In genomic region chr6:41573268-41573667, GRCh38 we compare ENCODE assay signal across 19 cellular contexts.
"Had no signal": no experiment of that assay in that cellular context is flagged by ENCODE, and none has a peak within 500 bp of the region (broad histone marks: within the 10 kb centered on the region; RNA-seq: fewer than 3 reads in every experiment).

No MANE protein-coding gene starts in this region.

- H3K9me3 Mint-ChIP-seq: immature natural killer cell; memory B cell; naive B cell; stimulated activated memory B cell treated with anti-CD40 and anti-IgM and Interleukin-4, amounts not matched to agents 10 μg/mL and 1 μg/mL and 100 μg/mL, for 72 hours; stimulated activated naive CD8-positive, alpha-beta T cell treated with anti-CD3 and anti-CD28 coated beads, Interleukin-15, Interleukin-2, amounts not matched to agents 100 ng/mL and 50 ng/mL, for 24 hours had no signal

- DNase-seq: colonic mucosa; dermis blood vessel endothelial cell; esophagus squamous epithelium; foreskin fibroblast; immature natural killer cell; left lung; lower lobe of right lung; naive B cell; psoas muscle; spleen; stimulated activated CD4-positive, alpha-beta T cell treated with anti-CD3 and anti-CD28 coated beads, Interleukin-15, amount 100 ng/mL, for 24 hours; stimulated activated CD4-positive, alpha-beta T cell treated with anti-CD3 and anti-CD28 coated beads, Interleukin-1b, Interleukin-23, amount 100 ng/mL, for 48 hours; stimulated activated CD4-positive, alpha-beta T cell treated with anti-CD3 and anti-CD28 coated beads, Interleukin-4, amount 100 ng/mL, for 24 hours; transverse colon had no signal

- H3K4me3 Mint-ChIP-seq: immature natural killer cell; memory B cell; stimulated activated memory B cell treated with anti-CD40 and anti-IgM and Interleukin-4, amounts not matched to agents 10 μg/mL and 1 μg/mL and 100 μg/mL, for 72 hours; stimulated activated naive CD8-positive, alpha-beta T cell treated with anti-CD3 and anti-CD28 coated beads, Interleukin-15, Interleukin-2, amounts not matched to agents 100 ng/mL and 50 ng/mL, for 24 hours had no signal

- H3K36me3 ChIP-seq: colonic mucosa, transverse colon had no signal

- ATAC-seq: gastroesophageal sphincter, left lung, lower lobe of right lung, psoas muscle, sciatic nerve had no signal

- H3K27me3 ChIP-seq: colonic mucosa, esophagus squamous epithelium, gastroesophageal sphincter, left lung, spleen, transverse colon had no signal

- H3K27me3 Mint-ChIP-seq: memory B cell; naive B cell; stimulated activated memory B cell treated with anti-CD40 and anti-IgM and Interleukin-4, amounts not matched to agents 10 μg/mL and 1 μg/mL and 100 μg/mL, for 72 hours; stimulated activated naive CD8-positive, alpha-beta T cell treated with anti-CD3 and anti-CD28 coated beads, Interleukin-15, Interleukin-2, amounts not matched to agents 100 ng/mL and 50 ng/mL, for 24 hours had no signal

- H3K4me3 ChIP-seq: colonic mucosa, esophagus squamous epithelium, gastroesophageal sphincter, left lung, lower lobe of right lung, psoas muscle, spleen, transverse colon had no signal

- H3K27ac Mint-ChIP-seq: immature natural killer cell; stimulated activated memory B cell treated with anti-CD40 and anti-IgM and Interleukin-4, amounts not matched to agents 10 μg/mL and 1 μg/mL and 100 μg/mL, for 72 hours; stimulated activated naive CD8-positive, alpha-beta T cell treated with anti-CD3 and anti-CD28 coated beads, Interleukin-15, Interleukin-2, amounts not matched to agents 100 ng/mL and 50 ng/mL, for 24 hours had no signal
